Comparison of ENCODE assay signal across 8 cellular contexts in genomic region chr5:148733601-148734438, GRCh38.
DNase-seq lines count a peak whose midpoint lies in the region; ATAC-seq and TF ChIP-seq lines count a peak whose summit lies in the region.

No MANE protein-coding gene starts in this region.

- H3K9me3 Mint-ChIP-seq in naive B cell = no peaks in the 10 kb centered on the region

- no peaks in the 10 kb centered on the region for H3K36me3 ChIP-seq in NT2/D1 (ENCODE audit: insufficient read depth, insufficient read length, low read length)

- H3K27me3 Mint-ChIP-seq in naive B cell = peaks cover 0 to 5% (median 4%) of the 10 kb centered on the region in 3 donors

- H3K27me3 ChIP-seq in NT2/D1 (ENCODE audit: insufficient read depth, insufficient read length) = no peaks in the 10 kb centered on the region

- H3K4me1 Mint-ChIP-seq in naive B cell = peaks cover 2 to 21% (median 7%) of the 10 kb centered on the region in 3 donors

- ATAC-seq in HG02798 (IDR thresholded peaks at IDR 0.05; ENCODE audit: poor library complexity, unreplicated experiment) (peak; percentile 40), naive B cell (ENCODE audit: low read depth in 2 of 2) (peak; percentile 37 to 46), HG03045 (IDR thresholded peaks at IDR 0.05; ENCODE audit: unreplicated experiment) (no peak)

- H3K36me3 Mint-ChIP-seq in naive B cell = no peaks in the 10 kb centered on the region

- H3K4me1 ChIP-seq in NT2/D1 (ENCODE audit: insufficient read depth, insufficient read length) = no peaks in the 10 kb centered on the region

- TF ChIP-seq CTCF in epithelial cell of proximal tubule (conservative IDR thresholded peaks at IDR 0.05; ENCODE audit: low read depth, low read length) = peak; percentile 75

- H3K4me3 ChIP-seq in NT2/D1 (ENCODE audit: insufficient read length, low read depth) (no peak overlapping the region), epithelial cell of proximal tubule (ENCODE audit: low read depth, low read length) (no peak overlapping the region)

- no peak overlapping the region for H3K9ac ChIP-seq in NT2/D1 (ENCODE audit: insufficient read length, low read depth)

- H3K27ac Mint-ChIP-seq in naive B cell = peak overlapping the region in 2 of 6 donors; percentile 0 to 45

- H3K9me3 ChIP-seq in NT2/D1 (ENCODE audit: insufficient read depth, low read length) = no peaks in the 10 kb centered on the region

- H3K4me3 Mint-ChIP-seq in naive B cell = no peak overlapping the region

- DNase-seq in DMS114 treated with DMSO at 0.1 percent for 48 hours (lab: John Stamatoyannopoulos, UW; ENCODE audit: unreplicated experiment) = peak; percentile 59
- peak; percentile 64 for DNase-seq in NT2/D1 (ENCODE audit: low read depth, low spot score)
- DNase-seq in activated CD8-positive, alpha-beta memory T cell treated with anti-CD3 and anti-CD28 coated beads, Interleukin-2, amount 50 U/mL, for 1 hour (ENCODE audit: extremely low read depth) = peak; percentile 50
- peak; percentile 42 for DNase-seq in epithelial cell of proximal tubule (ENCODE audit: low read depth)
- DNase-seq in naive B cell = peak; percentile 56
- DNase-seq in stimulated activated CD8-positive, alpha-beta memory T cell treated with anti-CD3 and anti-CD28 coated beads, Interleukin-7, amount 100 ng/mL, for 24 hours (ENCODE audit: low read depth) = peak; percentile 53
